ENCODE assay signal across 14 cellular contexts in the genomic region with DNA sequence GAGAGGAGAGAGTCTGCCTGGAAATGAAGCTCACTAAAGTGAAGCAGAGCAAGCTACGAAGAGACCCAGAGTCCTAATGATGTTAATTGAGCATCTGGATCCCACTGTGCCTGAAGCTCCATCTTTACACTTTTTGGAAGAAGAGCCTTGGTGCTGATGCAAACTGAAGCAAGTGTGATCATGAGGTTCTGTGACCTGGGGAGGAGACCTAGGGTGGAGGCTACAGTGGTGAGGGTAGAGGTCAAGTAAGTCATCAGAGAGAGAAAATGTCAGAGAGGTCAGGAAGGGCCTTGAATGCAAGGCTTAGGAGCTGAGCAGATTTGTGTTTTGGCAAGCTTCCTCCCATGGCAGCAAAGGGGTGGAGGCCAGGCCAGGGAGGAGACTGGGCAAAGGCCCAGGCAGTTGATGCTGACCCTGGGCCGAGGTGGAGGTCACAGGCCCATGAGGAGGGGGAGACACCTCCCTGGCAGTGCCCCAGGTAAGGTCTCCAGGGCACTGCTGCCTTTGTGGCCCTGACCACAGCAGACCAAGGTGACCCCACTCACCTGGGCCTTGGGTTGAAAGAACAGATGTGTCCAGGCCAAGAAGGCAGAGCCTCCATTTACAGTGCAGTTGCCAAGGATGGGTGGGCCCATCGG. TPM values are rescaled to one million over a fixed set of nuclear protein-coding genes. Genes with fewer than 3 reads are reported as not detected.
DNase-seq lines count a peak whose midpoint lies in the region; ATAC-seq, FAIRE-seq and TF ChIP-seq lines count a peak whose summit lies in the region.
"Had no signal": no experiment of that assay in that cellular context is flagged by ENCODE, and none has a peak within 500 bp of the region (broad histone marks: within the 10 kb centered on the region; RNA-seq: fewer than 3 reads in every experiment).

No MANE protein-coding gene starts in this region.

- TF ChIP-seq POLR2A in K562 (conservative IDR thresholded peaks at IDR 0.05) (no peak), heart left ventricle (IDR thresholded peaks at IDR 0.05) (no peak), spleen (IDR thresholded peaks at IDR 0.05) (no peak), body of pancreas (IDR thresholded peaks at IDR 0.05) (no peak)

- H3K27me3 ChIP-seq in K562 (ENCODE audit: control insufficient read depth in 2 of 2, insufficient read depth in 2 of 2, low read length in 2 of 2) (peaks cover 2 to 26% of the 10 kb centered on the region in 2 experiments; a peak in 3 of 5 replicates), heart left ventricle (peaks cover 0 to 3% (median 0%) of the 10 kb centered on the region in 9 donors), spleen (replicated peaks in 1 of 7) (peaks cover 0 to 7% (median 0%) of the 10 kb centered on the region in 7 donors), body of pancreas (no peaks in the 10 kb centered on the region)
- H3K27me3 ChIP-seq: BLaER1 treated with 17β-estradiol and CSF1 and Interleukin-3, amounts not matched to agents 10 nM and 100 nM had no signal

- no peaks in the 10 kb centered on the region for H3K9me1 ChIP-seq in K562 (ENCODE audit: control insufficient read depth, insufficient read depth, low read length)

- H3K4me3 ChIP-seq in K562 (no peak overlapping the region), heart left ventricle (peak overlapping the region in 11 of 12 donors; percentile 2 to 75 (median 56)), spleen (no peak overlapping the region), body of pancreas (no peak overlapping the region)
- H3K4me3 ChIP-seq: BLaER1 treated with 17β-estradiol and CSF1 and Interleukin-3, amounts not matched to agents 10 nM and 100 nM had no signal

- H3K9me3 ChIP-seq in K562 (replicated peaks; ENCODE audit: control insufficient read depth, insufficient read depth, low read depth, low read length) (no peaks in the 10 kb centered on the region), heart left ventricle (no peaks in the 10 kb centered on the region), spleen (no peaks in the 10 kb centered on the region), body of pancreas (no peaks in the 10 kb centered on the region)
- H3K9me3 ChIP-seq: BLaER1 treated with 17β-estradiol and CSF1 and Interleukin-3, amounts not matched to agents 10 nM and 100 nM had no signal

- H3K4me1 Mint-ChIP-seq in nephron, result peaks cover 28% of the 10 kb centered on the region
- H3K4me1 Mint-ChIP-seq: CD8-positive, alpha-beta memory T cell had no signal

- no peaks in the 10 kb centered on the region for H4K20me1 ChIP-seq in K562 (replicated peaks; ENCODE audit: control insufficient read depth, insufficient read depth, low read length)

- no peaks in the 10 kb centered on the region for H3K79me2 ChIP-seq in K562 (ENCODE audit: control insufficient read depth, insufficient read depth, low read length)

- WGBS in K562 (ENCODE audit: insufficient coverage, low coverage, missing lambda C conversion rate), result 41% methylated on average over 3 of the region's 3 CpGs
- 55 to 75% (median 61%) methylated on average over 3 of the region's 3 CpGs for WGBS in heart left ventricle, 4 donors
- 75 to 83% (median 81%) methylated on average over 2 to 3 of the region's 3 CpGs for WGBS in spleen, 5 donors
- WGBS in body of pancreas, 2 donors, result 57 to 83% methylated on average over 2 to 3 of the region's 3 CpGs

- no peak overlapping the region for H3K27ac Mint-ChIP-seq in nephron
- H3K27ac Mint-ChIP-seq: CD8-positive, alpha-beta memory T cell had no signal

- H3K4me2 ChIP-seq in K562 (ENCODE audit: insufficient read depth, low read length), result no peak overlapping the region
- H3K4me2 ChIP-seq: BLaER1 treated with 17β-estradiol and CSF1 and Interleukin-3, amounts not matched to agents 10 nM and 100 nM had no signal

- POLR2A ChIA-PET in K562 (lab: Yijun Ruan, JAX), result interaction anchor here (0.6 to 2.6 kb wide), 3 partner anchors 10 to 402 kb away, joined by 3 to 17 read pairs (median 3); partner anchors contain the start of gene CCDC174

- DNase-seq in K562 (ENCODE audit: extremely low read depth in 1 of 4, low spot score in 3 of 4), result no peak
- peak in 3 of 5 donors; percentile 50 to 63 (median 54) for DNase-seq in heart left ventricle
- DNase-seq in spleen, result peak; percentile 59
- DNase-seq in NCI-H146 treated with DMSO at 0.1 percent for 48 hours (lab: John Stamatoyannopoulos, UW; ENCODE audit: unreplicated experiment), result no peak
- DNase-seq in body of pancreas, result no peak
- no peak for DNase-seq in SKM-1 treated with dmso at 0.1 percent for 144 hours (lab: John Stamatoyannopoulos, UW; ENCODE audit: unreplicated experiment)
- DNase-seq: CD8-positive, alpha-beta memory T cell; NCI-H1105; NCI-H1694; SHP77 treated with DMSO at 0.1 percent for 48 hours had no signal

- intact Hi-C loops in K562 (cut with micrococcal nuclease), result no loop called here
- intact Hi-C loops in heart left ventricle (cut with DNase I), result loop anchor here in 3 of 10 donors (2.0 kb wide), 2 partner anchors 14 to 16 kb away; no protein-coding TSS in a partner anchor
- intact Hi-C loops in spleen (cut with DNase I; ENCODE audit: low total_unique reads), result no loop called here
- intact Hi-C loops in body of pancreas (cut with DNase I), result no loop called here

- CTCF ChIA-PET in K562 (lab: Yijun Ruan, JAX; ENCODE audit: low intra/inter-chr PET ratio), result no interaction called here

- in situ Hi-C loops in K562 (cut with MboI), result no loop called here

- H3K9me3 Mint-ChIP-seq in nephron, result no peaks in the 10 kb centered on the region
- H3K9me3 Mint-ChIP-seq: CD8-positive, alpha-beta memory T cell had no signal

- H3K36me3 ChIP-seq in K562 (ENCODE audit: control insufficient read depth, insufficient read depth, low read length) (no peaks in the 10 kb centered on the region), heart left ventricle (no peaks in the 10 kb centered on the region), spleen (no peaks in the 10 kb centered on the region), body of pancreas (replicated peaks in 1 of 2; ENCODE audit: insufficient read depth in 1 of 2, low read depth in 2 of 2) (no peaks in the 10 kb centered on the region)
- H3K36me3 ChIP-seq: BLaER1 treated with 17β-estradiol and CSF1 and Interleukin-3, amounts not matched to agents 10 nM and 100 nM had no signal

- H3K27me3 Mint-ChIP-seq in nephron (ENCODE audit: low read depth), result peaks cover 6% of the 10 kb centered on the region

- TF ChIP-seq RAD21 in K562 (CRISPR knock-in tag; conservative IDR thresholded peaks at IDR 0.05 in 1 of 2, IDR thresholded peaks at IDR 0.05 in 1 of 2), result no peak

- no peaks in the 10 kb centered on the region for H3K36me3 Mint-ChIP-seq in nephron (ENCODE audit: low read depth)
- H3K36me3 Mint-ChIP-seq: CD8-positive, alpha-beta memory T cell had no signal

- no peak overlapping the region; a peak in 1 of 4 replicates for H3K9ac ChIP-seq in K562 (ENCODE audit: insufficient read depth in 1 of 2, low read depth in 2 of 2, low read length in 2 of 2)
- H3K9ac ChIP-seq: BLaER1 treated with 17β-estradiol and CSF1 and Interleukin-3, amounts not matched to agents 10 nM and 100 nM had no signal

- FAIRE-seq in K562 (lab: Jason Lieb, UNC), result no peak
- FAIRE-seq: D721Med, RCC 7860 had no signal

- no peak overlapping the region for H3K27ac ChIP-seq in K562 (ENCODE audit: extremely low read depth, low read depth, low read length)
- peak overlapping the region; percentile 40 to 95 (median 88) for H3K27ac ChIP-seq in heart left ventricle
- H3K27ac ChIP-seq in spleen, result no peak overlapping the region
- H3K27ac ChIP-seq in body of pancreas, result no peak overlapping the region
- H3K27ac ChIP-seq: BLaER1 treated with 17β-estradiol and CSF1 and Interleukin-3, amounts not matched to agents 10 nM and 100 nM had no signal

- TF ChIP-seq CTCF in K562 (IDR thresholded peaks at IDR 0.05 in 2 of 3, conservative IDR thresholded peaks at IDR 0.05 in 1 of 3; ENCODE audit: insufficient read depth in 2 of 3, low read depth in 1 of 3, low read length in 3 of 3) (no peak), heart left ventricle (IDR thresholded peaks at IDR 0.05) (no peak), nephron (IDR thresholded peaks at IDR 0.05; ENCODE audit: unreplicated experiment in 3 of 3) (no peak), spleen (IDR thresholded peaks at IDR 0.05 in 8 of 11, conservative IDR thresholded peaks at IDR 0.05 in 3 of 11) (no peak), body of pancreas (IDR thresholded peaks at IDR 0.05) (no peak)

- no TSS peak for BruUV-seq in K562 (replicated peaks; lab: Mats Ljungman, UMichigan)

- no peak for TF ChIP-seq EP300 in K562 (IDR thresholded peaks at IDR 0.05; ENCODE audit: low read length)

- ATAC-seq in K562, result no peak; the same call in 2 of the 3 replicates
- peak in 3 of 4 donors; percentile 6 to 43 (median 19) for ATAC-seq in heart left ventricle
- ATAC-seq in body of pancreas, result no peak

- H3K4me3 Mint-ChIP-seq in nephron, result peak overlapping the region in 2 of 3 experiments; percentile 31 to 41
- H3K4me3 Mint-ChIP-seq: CD8-positive, alpha-beta memory T cell had no signal

- H2AFZ ChIP-seq in K562 (ENCODE audit: low read depth, low read length), result no peak overlapping the region

- H3K4me1 ChIP-seq in K562 (replicated peaks in 1 of 2; ENCODE audit: control insufficient read depth in 2 of 2, insufficient read depth in 2 of 2, low read length in 2 of 2) (peaks cover 0 to 14% of the 10 kb centered on the region in 2 experiments; a peak in 2 of 5 replicates), heart left ventricle (peaks cover 0 to 78% (median 49%) of the 10 kb centered on the region in 12 donors), spleen (peaks cover 0 to 17% (median 0%) of the 10 kb centered on the region in 6 donors), body of pancreas (no peaks in the 10 kb centered on the region)

RNA-seq across cellular contexts. Expression of gene GRIP2, which starts 1.6 kb away (rescaled TPM):
- not detected in 2 replicates for total RNA-seq in K562 (2011; cell fraction: chromatin; rRNA removed; ENCODE audit: low replicate concordance)
- under 0.01 TPM in 1 of 2 replicates, not detected in the other for total RNA-seq in K562 (2011; cell fraction: nucleolus; rRNA removed)
- total RNA-seq in K562 (2011; cell fraction: nucleoplasm; rRNA removed), result 0.07 TPM in 1 of 2 replicates, not detected in the other
- total RNA-seq in K562 (2014; rRNA removed), result not detected in 2 replicates
- total RNA-seq in K562 (2014; rRNA removed; fragmentation: Illumina TruSeq; extraction: Trizol), result not detected in 2 replicates
- total RNA-seq in K562 (2015; rRNA removed; fragmentation: Illumina TruSeq; extraction: Trizol), result not detected in 2 replicates
- not detected in 2 replicates for total RNA-seq in K562 (2021)
- polyA plus RNA-seq in K562 (2011; rRNA removed), result not detected in 2 replicates
- polyA plus RNA-seq in K562 (2011; cell fraction: cytosol; rRNA removed), result 0.04 TPM in 1 of 2 replicates, not detected in the other
- 0.03 and 0.06 TPM in 2 replicates for polyA plus RNA-seq in K562 (2011; cell fraction: nucleus; rRNA removed)
- polyA plus RNA-seq in K562 (2012), result 0.04 and 0.06 TPM in 2 replicates
- polyA plus RNA-seq in K562 (2014; fragmentation: Illumina TruSeq; extraction: Trizol), result not detected in 2 replicates
- under 1 TPM; 0.01 TPM for polyA plus RNA-seq in K562 (2014; fragmentation: Nextera tagmentation; extraction: Ambion mirVana)
- polyA plus RNA-seq in K562 (2014; rRNA removed), result 0.03 TPM in 1 of 2 replicates, not detected in the other
- polyA minus RNA-seq in K562 (2011; rRNA and poly(A)+ RNA removed), result not detected in 2 replicates
- not detected in 2 replicates for polyA minus RNA-seq in K562 (2011; cell fraction: cytosol; rRNA and poly(A)+ RNA removed)
- polyA minus RNA-seq in K562 (2011; cell fraction: nucleus; rRNA and poly(A)+ RNA removed), result not detected in 2 replicates
- total RNA-seq in heart left ventricle, result 10 to 100 TPM in 8 of 9 donors, 1 to 10 TPM in 1; 5.8 to 56.7 (median 28.7) TPM
- 10 to 100 TPM in 1 of 2 donors, 1 to 10 TPM in 1; 6.3 to 42.6 TPM for polyA plus RNA-seq in heart left ventricle
- total RNA-seq in spleen, result 1 to 10 TPM in 6 of 7 donors, under 1 TPM in 1; 0.60 to 3.7 (median 1.2) TPM
- 1 to 10 TPM in 1 of 3 donors, under 1 TPM in 2; 0.15 to 2.5 (median 0.52) TPM for polyA plus RNA-seq in spleen
- total RNA-seq in body of pancreas, result under 1 TPM; 0.26 to 0.99 TPM
- total RNA-seq: CD8-positive, alpha-beta memory T cell had no signal
- polyA plus RNA-seq: CD8-positive, alpha-beta memory T cell had no signal

Comparison
In these comparisons a context has a peak if more than half of its experiments do, and no peak if none do; other contexts are left out.
1. ATAC-seq: peak in heart left ventricle (3 of 4); none in K562 (single experiment) and body of pancreas (single experiment).
2. DNase-seq: peak in heart left ventricle (3 of 5) and spleen (single experiment); none in K562 (0 of 4), NCI-H146 treated with DMSO at 0.1 percent for 48 hours (single experiment), body of pancreas (0 of 4) and SKM-1 treated with dmso at 0.1 percent for 144 hours (single experiment).
3. H3K27ac ChIP-seq: peak in heart left ventricle (12 of 12); none in K562 (single experiment), spleen (0 of 8) and body of pancreas (0 of 4).
4. H3K4me3 ChIP-seq: peak in heart left ventricle (11 of 12); none in K562 (single experiment), spleen (0 of 8) and body of pancreas (0 of 2).